Comparison of ENCODE assay signal across 18 cellular contexts in genomic region chr7:157437519-157438061, GRCh38.
"Had no signal": no experiment of that assay in that cellular context is flagged by ENCODE, and none has a peak within 500 bp of the region (broad histone marks: within the 10 kb centered on the region; RNA-seq: fewer than 3 reads in every experiment).

No MANE protein-coding gene starts in this region.

- DNase-seq: activated CD4-positive, alpha-beta T cell treated with anti-CD3 and anti-CD28 coated beads, Interleukin-2, amount 50 U/mL, for 4 hours; activated naive CD4-positive, alpha-beta T cell treated with anti-CD3 and anti-CD28 coated beads, Interleukin-2, amount 10 ng/mL, durations not matched to agents 7 days and 5 days; activated T-cell treated with anti-CD3 and anti-CD28 coated beads, Interleukin-2, amount 50 U/mL, for 1 hour; effector CD8-positive, alpha-beta T cell; esophagus squamous epithelium; immature natural killer cell; mesenchymal stem cell; retina; stimulated activated CD4-positive, alpha-beta T cell treated with anti-CD3 and anti-CD28 coated beads, Interleukin-12 subunit alpha, Interleukin-12 subunit beta, amount 100 ng/mL, for 4 hours; stimulated activated CD4-positive, alpha-beta T cell treated with anti-CD3 and anti-CD28 coated beads, Interleukin-1b, Interleukin-23, amount 100 ng/mL, for 48 hours; stimulated activated naive CD8-positive, alpha-beta T cell treated with anti-CD3 and anti-CD28 coated beads, Interleukin-15, Interleukin-2, amounts not matched to agents 100 U/mL and 50 U/mL, for 24 hours had no signal

- H3K36me3 ChIP-seq: esophagus squamous epithelium, neutrophil had no signal

- ATAC-seq: activated T-helper 17 cell treated with anti-CD3 and anti-CD28 coated beads, Interleukin-2, amount 50 U/mL, for 72 hours; naive thymus-derived CD8-positive, alpha-beta T cell; stimulated activated naive CD8-positive, alpha-beta T cell treated with anti-CD3 and anti-CD28 coated beads, Interleukin-15, Interleukin-2, amounts not matched to agents 100 U/mL and 50 U/mL, for 24 hours had no signal

- H3K27ac Mint-ChIP-seq: activated naive CD4-positive, alpha-beta T cell treated with anti-CD3 and anti-CD28 coated beads, Interleukin-2, amount 10 ng/mL, durations not matched to agents 7 days and 5 days; activated T-helper 17 cell treated with anti-CD3 and anti-CD28 coated beads, Interleukin-2, amount 50 U/mL, for 72 hours; dendritic cell treated with granulocyte-macrophage colony-stimulating factor and Interleukin-4, amounts not matched to agents 40 ng/mL and 50 ng/mL, for 4 days; immature natural killer cell; naive thymus-derived CD8-positive, alpha-beta T cell; T-helper 2 cell treated with Interferon-gamma antibody and Interleukin-4, amounts not matched to agents 5 μg/mL and 100 μg/mL, for 36 hours; type B pancreatic cell had no signal

- H3K9me3 Mint-ChIP-seq: activated naive CD4-positive, alpha-beta T cell treated with anti-CD3 and anti-CD28 coated beads, Interleukin-2, amount 10 ng/mL, durations not matched to agents 7 days and 5 days; activated T-helper 17 cell treated with anti-CD3 and anti-CD28 coated beads, Interleukin-2, amount 50 U/mL, for 72 hours; dendritic cell treated with granulocyte-macrophage colony-stimulating factor and Interleukin-4, amounts not matched to agents 40 ng/mL and 50 ng/mL, for 4 days; immature natural killer cell; naive thymus-derived CD8-positive, alpha-beta T cell; T-helper 2 cell treated with Interferon-gamma antibody and Interleukin-4, amounts not matched to agents 5 μg/mL and 100 μg/mL, for 36 hours had no signal

- H3K27me3 Mint-ChIP-seq: activated T-helper 17 cell treated with anti-CD3 and anti-CD28 coated beads, Interleukin-2, amount 50 U/mL, for 72 hours had no signal

- H3K36me3 Mint-ChIP-seq: activated naive CD4-positive, alpha-beta T cell treated with anti-CD3 and anti-CD28 coated beads, Interleukin-2, amount 10 ng/mL, durations not matched to agents 7 days and 5 days; immature natural killer cell; naive thymus-derived CD8-positive, alpha-beta T cell; type B pancreatic cell had no signal

- H3K4me3 Mint-ChIP-seq: activated naive CD4-positive, alpha-beta T cell treated with anti-CD3 and anti-CD28 coated beads, Interleukin-2, amount 10 ng/mL, durations not matched to agents 7 days and 5 days; activated T-helper 17 cell treated with anti-CD3 and anti-CD28 coated beads, Interleukin-2, amount 50 U/mL, for 72 hours; dendritic cell treated with granulocyte-macrophage colony-stimulating factor and Interleukin-4, amounts not matched to agents 40 ng/mL and 50 ng/mL, for 4 days; immature natural killer cell; naive thymus-derived CD8-positive, alpha-beta T cell; T-helper 2 cell treated with Interferon-gamma antibody and Interleukin-4, amounts not matched to agents 5 μg/mL and 100 μg/mL, for 36 hours; type B pancreatic cell had no signal

- H3K4me3 ChIP-seq: esophagus squamous epithelium, SK-N-MC had no signal

- H3K9me3 ChIP-seq: esophagus squamous epithelium, neutrophil had no signal

- H3K27ac ChIP-seq: esophagus squamous epithelium, neutrophil, SK-N-MC had no signal
